1 cellular context compared by ENCODE assay signal in the genomic region with DNA sequence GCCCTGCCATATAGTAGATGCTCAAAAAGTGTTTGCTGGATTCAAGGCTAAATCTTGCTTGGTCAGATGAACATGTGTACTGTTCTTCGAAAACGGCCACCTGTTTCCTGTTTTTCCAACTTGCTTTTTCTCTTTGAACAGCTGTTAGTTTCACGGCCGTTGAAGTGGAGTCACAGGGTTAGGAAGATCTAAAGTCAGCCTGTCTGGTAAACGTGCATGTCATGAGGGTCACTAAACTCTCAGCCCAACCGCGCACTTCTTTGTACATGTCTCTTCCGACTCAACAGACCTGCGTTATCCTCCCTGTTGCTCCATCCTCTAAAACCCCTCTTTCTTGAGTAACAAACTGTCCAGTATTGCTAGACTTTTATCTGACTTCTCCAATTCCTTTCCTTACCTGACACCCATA.
TF ChIP-seq lines count a peak whose summit lies in the region.

No MANE protein-coding gene starts in this region.

TF ChIP-seq in HepG2, 621 proteins besides CTCF, POLR2A, EP300 and RAD21 (continued from another document and continues in another):
- TF ChIP-seq, protein P1, sequence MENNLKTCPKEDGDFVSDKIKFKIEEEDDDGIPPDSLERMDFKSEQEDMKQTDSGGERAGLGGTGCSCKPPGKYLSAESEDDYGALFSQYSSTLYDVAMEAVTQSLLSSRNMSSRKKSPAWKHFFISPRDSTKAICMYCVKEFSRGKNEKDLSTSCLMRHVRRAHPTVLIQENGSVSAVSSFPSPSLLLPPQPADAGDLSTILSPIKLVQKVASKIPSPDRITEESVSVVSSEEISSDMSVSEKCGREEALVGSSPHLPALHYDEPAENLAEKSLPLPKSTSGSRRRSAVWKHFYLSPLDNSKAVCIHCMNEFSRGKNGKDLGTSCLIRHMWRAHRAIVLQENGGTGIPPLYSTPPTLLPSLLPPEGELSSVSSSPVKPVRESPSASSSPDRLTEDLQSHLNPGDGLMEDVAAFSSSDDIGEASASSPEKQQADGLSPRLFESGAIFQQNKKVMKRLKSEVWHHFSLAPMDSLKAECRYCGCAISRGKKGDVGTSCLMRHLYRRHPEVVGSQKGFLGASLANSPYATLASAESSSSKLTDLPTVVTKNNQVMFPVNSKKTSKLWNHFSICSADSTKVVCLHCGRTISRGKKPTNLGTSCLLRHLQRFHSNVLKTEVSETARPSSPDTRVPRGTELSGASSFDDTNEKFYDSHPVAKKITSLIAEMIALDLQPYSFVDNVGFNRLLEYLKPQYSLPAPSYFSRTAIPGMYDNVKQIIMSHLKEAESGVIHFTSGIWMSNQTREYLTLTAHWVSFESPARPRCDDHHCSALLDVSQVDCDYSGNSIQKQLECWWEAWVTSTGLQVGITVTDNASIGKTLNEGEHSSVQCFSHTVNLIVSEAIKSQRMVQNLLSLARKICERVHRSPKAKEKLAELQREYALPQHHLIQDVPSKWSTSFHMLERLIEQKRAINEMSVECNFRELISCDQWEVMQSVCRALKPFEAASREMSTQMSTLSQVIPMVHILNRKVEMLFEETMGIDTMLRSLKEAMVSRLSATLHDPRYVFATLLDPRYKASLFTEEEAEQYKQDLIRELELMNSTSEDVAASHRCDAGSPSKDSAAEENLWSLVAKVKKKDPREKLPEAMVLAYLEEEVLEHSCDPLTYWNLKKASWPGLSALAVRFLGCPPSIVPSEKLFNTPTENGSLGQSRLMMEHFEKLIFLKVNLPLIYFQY (CRISPR knock-in tag; IDR thresholded peaks at IDR 0.05; ENCODE audit: borderline replicate concordance) = no peak
- no peak for TF ChIP-seq CEBPG (CRISPR knock-in tag; IDR thresholded peaks at IDR 0.05)
- TF ChIP-seq ZNF614 (CRISPR knock-in tag; IDR thresholded peaks at IDR 0.05; ENCODE audit: borderline replicate concordance) = peak; percentile 60; the same call in 1 of the 2 replicates
- no peak for TF ChIP-seq ATRX (CRISPR knock-in tag; IDR thresholded peaks at IDR 0.05; ENCODE audit: borderline replicate concordance)
- TF ChIP-seq HMGXB3 (CRISPR knock-in tag; IDR thresholded peaks at IDR 0.05; ENCODE audit: borderline replicate concordance) = peak; percentile 53; the same call in 1 of the 2 replicates
- TF ChIP-seq GLI4 (CRISPR knock-in tag; IDR thresholded peaks at IDR 0.05; ENCODE audit: borderline replicate concordance) = no peak
- TF ChIP-seq NFRKB (IDR thresholded peaks at IDR 0.05) = no peak
- TF ChIP-seq, protein P2, sequence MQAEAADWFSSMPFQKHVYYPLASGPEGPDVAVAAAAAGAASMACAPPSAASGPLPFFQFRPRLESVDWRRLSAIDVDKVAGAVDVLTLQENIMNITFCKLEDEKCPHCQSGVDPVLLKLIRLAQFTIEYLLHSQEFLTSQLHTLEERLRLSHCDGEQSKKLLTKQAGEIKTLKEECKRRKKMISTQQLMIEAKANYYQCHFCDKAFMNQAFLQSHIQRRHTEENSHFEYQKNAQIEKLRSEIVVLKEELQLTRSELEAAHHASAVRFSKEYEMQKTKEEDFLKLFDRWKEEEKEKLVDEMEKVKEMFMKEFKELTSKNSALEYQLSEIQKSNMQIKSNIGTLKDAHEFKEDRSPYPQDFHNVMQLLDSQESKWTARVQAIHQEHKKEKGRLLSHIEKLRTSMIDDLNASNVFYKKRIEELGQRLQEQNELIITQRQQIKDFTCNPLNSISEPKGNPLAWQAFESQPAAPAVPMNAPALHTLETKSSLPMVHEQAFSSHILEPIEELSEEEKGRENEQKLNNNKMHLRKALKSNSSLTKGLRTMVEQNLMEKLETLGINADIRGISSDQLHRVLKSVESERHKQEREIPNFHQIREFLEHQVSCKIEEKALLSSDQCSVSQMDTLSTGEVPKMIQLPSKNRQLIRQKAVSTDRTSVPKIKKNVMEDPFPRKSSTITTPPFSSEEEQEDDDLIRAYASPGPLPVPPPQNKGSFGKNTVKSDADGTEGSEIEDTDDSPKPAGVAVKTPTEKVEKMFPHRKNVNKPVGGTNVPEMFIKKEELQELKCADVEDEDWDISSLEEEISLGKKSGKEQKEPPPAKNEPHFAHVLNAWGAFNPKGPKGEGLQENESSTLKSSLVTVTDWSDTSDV (CRISPR knock-in tag; IDR thresholded peaks at IDR 0.05) = no peak
- TF ChIP-seq RFX3 (CRISPR knock-in tag; IDR thresholded peaks at IDR 0.05) = no peak
- TF ChIP-seq ZNF746 (CRISPR knock-in tag; IDR thresholded peaks at IDR 0.05) = no peak
- TF ChIP-seq MAFK (conservative IDR thresholded peaks at IDR 0.05 in 1 of 2, IDR thresholded peaks at IDR 0.05 in 1 of 2; ENCODE audit: low read length in 2 of 2) = no peak
- no peak for TF ChIP-seq RFXAP (CRISPR knock-in tag; IDR thresholded peaks at IDR 0.05; ENCODE audit: borderline replicate concordance)
- no peak for TF ChIP-seq MNT (IDR thresholded peaks at IDR 0.05)
- no peak for TF ChIP-seq FOXK2 (IDR thresholded peaks at IDR 0.05)
- 0 out of 2 replicates have a peak, but pooled peaks have one; percentile 16 for TF ChIP-seq PPARG (CRISPR knock-in tag; conservative IDR thresholded peaks at IDR 0.05)
- TF ChIP-seq SP4 (CRISPR knock-in tag; IDR thresholded peaks at IDR 0.05) = no peak
- no peak for TF ChIP-seq DMTF1 (CRISPR knock-in tag; IDR thresholded peaks at IDR 0.05)
- TF ChIP-seq MED13 (CRISPR knock-in tag; IDR thresholded peaks at IDR 0.05) = no peak
- TF ChIP-seq ZNF382 (CRISPR knock-in tag; IDR thresholded peaks at IDR 0.05; ENCODE audit: borderline replicate concordance) = no peak
- no peak for TF ChIP-seq ZNF703 (CRISPR knock-in tag; IDR thresholded peaks at IDR 0.05; ENCODE audit: borderline replicate concordance)
- no peak for TF ChIP-seq ZNF543 (CRISPR knock-in tag; IDR thresholded peaks at IDR 0.05)
- TF ChIP-seq ZNF7 (CRISPR knock-in tag; IDR thresholded peaks at IDR 0.05) = no peak
- TF ChIP-seq FOXP1 (IDR thresholded peaks at IDR 0.05) = no peak
- TF ChIP-seq FOXP1 (CRISPR knock-in tag; IDR thresholded peaks at IDR 0.05) = peak; percentile 61
- no peak for TF ChIP-seq SOX13 (IDR thresholded peaks at IDR 0.05)
- peak in 1 of 2 experiments; percentile 18; a peak in 1 of 4 replicates for TF ChIP-seq SOX13 (CRISPR knock-in tag; conservative IDR thresholded peaks at IDR 0.05 in 1 of 2, IDR thresholded peaks at IDR 0.05 in 1 of 2)
- no peak for TF ChIP-seq CENPBD1 (CRISPR knock-in tag; IDR thresholded peaks at IDR 0.05; ENCODE audit: borderline replicate concordance, low read depth)
- no peak for TF ChIP-seq RFX1 (IDR thresholded peaks at IDR 0.05)
- no peak for TF ChIP-seq ARID4A (CRISPR knock-in tag; IDR thresholded peaks at IDR 0.05; ENCODE audit: borderline replicate concordance)
- TF ChIP-seq, protein P3, sequence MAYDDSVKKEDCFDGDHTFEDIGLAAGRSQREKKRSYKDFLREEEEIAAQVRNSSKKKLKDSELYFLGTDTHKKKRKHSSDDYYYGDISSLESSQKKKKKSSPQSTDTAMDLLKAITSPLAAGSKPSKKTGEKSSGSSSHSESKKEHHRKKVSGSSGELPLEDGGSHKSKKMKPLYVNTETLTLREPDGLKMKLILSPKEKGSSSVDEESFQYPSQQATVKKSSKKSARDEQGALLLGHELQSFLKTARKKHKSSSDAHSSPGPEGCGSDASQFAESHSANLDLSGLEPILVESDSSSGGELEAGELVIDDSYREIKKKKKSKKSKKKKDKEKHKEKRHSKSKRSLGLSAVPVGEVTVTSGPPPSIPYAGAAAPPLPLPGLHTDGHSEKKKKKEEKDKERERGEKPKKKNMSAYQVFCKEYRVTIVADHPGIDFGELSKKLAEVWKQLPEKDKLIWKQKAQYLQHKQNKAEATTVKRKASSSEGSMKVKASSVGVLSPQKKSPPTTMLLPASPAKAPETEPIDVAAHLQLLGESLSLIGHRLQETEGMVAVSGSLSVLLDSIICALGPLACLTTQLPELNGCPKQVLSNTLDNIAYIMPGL (CRISPR knock-in tag; IDR thresholded peaks at IDR 0.05; ENCODE audit: borderline replicate concordance in 1 of 2, low read depth in 1 of 2) = peak in 1 of 2 experiments; percentile 34; a peak in 1 of 4 replicates
- TF ChIP-seq SOX5 (CRISPR knock-in tag; IDR thresholded peaks at IDR 0.05; ENCODE audit: borderline replicate concordance) = peak; percentile 58; the same call in 1 of the 2 replicates
- TF ChIP-seq KLF13 (CRISPR knock-in tag; IDR thresholded peaks at IDR 0.05) = no peak
